Comparison of ENCODE assay signal across 18 cellular contexts in genomic region chr2:12549641-12550040, GRCh38.
DNase-seq lines count a peak whose midpoint lies in the region; ATAC-seq, FAIRE-seq and TF ChIP-seq lines count a peak whose summit lies in the region.
"Had no signal": no experiment of that assay in that cellular context is flagged by ENCODE, and none has a peak within 500 bp of the region (broad histone marks: within the 10 kb centered on the region; RNA-seq: fewer than 3 reads in every experiment).

No MANE protein-coding gene starts in this region.

- no peaks in the 10 kb centered on the region for H3K27me3 ChIP-seq in DND-41 (ENCODE audit: insufficient read depth, low read length, poor library complexity)
- H3K27me3 ChIP-seq in PC-3 (ENCODE audit: low read length) = no peaks in the 10 kb centered on the region
- no peaks in the 10 kb centered on the region for H3K27me3 ChIP-seq in gastroesophageal sphincter
- no peaks in the 10 kb centered on the region for H3K27me3 ChIP-seq in ovary
- H3K27me3 ChIP-seq: esophagus squamous epithelium had no signal

- H3K4me1 ChIP-seq in DND-41 (ENCODE audit: insufficient read depth, low read length) = 0 out of 2 replicates have a peak, but pooled peaks cover under 1% of the 10 kb centered on the region
- peaks cover 15% of the 10 kb centered on the region for H3K4me1 ChIP-seq in PC-3 (ENCODE audit: insufficient read depth, low read length)
- no peaks in the 10 kb centered on the region for H3K4me1 ChIP-seq in gastroesophageal sphincter
- H3K4me1 ChIP-seq in ovary (ENCODE audit: insufficient read depth) = no peaks in the 10 kb centered on the region

- H3K9me3 ChIP-seq in DND-41 (ENCODE audit: insufficient read depth, low read length, severe bottlenecking) (no peaks in the 10 kb centered on the region), PC-3 (ENCODE audit: low read length) (no peaks in the 10 kb centered on the region), gastroesophageal sphincter (no peaks in the 10 kb centered on the region), ovary (no peaks in the 10 kb centered on the region)
- H3K9me3 ChIP-seq: esophagus squamous epithelium had no signal

- TF ChIP-seq POLR2A in gastroesophageal sphincter (IDR thresholded peaks at IDR 0.05) = no peak
- no peak for TF ChIP-seq POLR2A in ovary (IDR thresholded peaks at IDR 0.05)

- no peaks in the 10 kb centered on the region for H4K20me1 ChIP-seq in DND-41 (ENCODE audit: insufficient read depth, low read length)
- H4K20me1 ChIP-seq in PC-3 (ENCODE audit: low read length) = no peaks in the 10 kb centered on the region

- H3F3A ChIP-seq in PC-3 (ENCODE audit: low read length, unreplicated experiment) = no peaks in the 10 kb centered on the region

- CTCF ChIA-PET in PC-3 (lab: Charles Lee) = no interaction called here

- no peak overlapping the region for H3K27ac ChIP-seq in DND-41 (ENCODE audit: low read length)
- peak overlapping the region; percentile 4; the same call in 1 of the 2 replicates for H3K27ac ChIP-seq in PC-3 (ENCODE audit: low read length)
- H3K27ac ChIP-seq in gastroesophageal sphincter = no peak overlapping the region
- H3K27ac ChIP-seq in ovary = no peak overlapping the region
- H3K27ac ChIP-seq: esophagus squamous epithelium had no signal

- H2AFZ ChIP-seq in DND-41 (ENCODE audit: low read depth, low read length) (peak overlapping the region; percentile 46; the same call in 1 of the 2 replicates), PC-3 (ENCODE audit: low read length) (no peak overlapping the region)

- intact Hi-C loops in PC-3 (cut with micrococcal nuclease) = no loop called here
- intact Hi-C loops in ovary (cut with DNase I) = no loop called here

- TF ChIP-seq EP300 in gastroesophageal sphincter (IDR thresholded peaks at IDR 0.05) = no peak
- no peak for TF ChIP-seq EP300 in ovary (IDR thresholded peaks at IDR 0.05)

- H3K79me2 ChIP-seq in DND-41 (ENCODE audit: insufficient read depth, low read length) (no peaks in the 10 kb centered on the region), PC-3 (ENCODE audit: low read length) (no peaks in the 10 kb centered on the region)

- H3K36me3 ChIP-seq in DND-41 (ENCODE audit: insufficient read depth, low read length) (no peaks in the 10 kb centered on the region), PC-3 (ENCODE audit: low read depth, low read length) (no peaks in the 10 kb centered on the region), gastroesophageal sphincter (no peaks in the 10 kb centered on the region), ovary (no peaks in the 10 kb centered on the region)
- H3K36me3 ChIP-seq: esophagus squamous epithelium had no signal

- DNase-seq in DND-41 (no peak), PC-3 (peak; percentile 60), dermis blood vessel endothelial cell (peak; percentile 2), renal cortical epithelial cell (ENCODE audit: low read depth) (peak; percentile 93), GM19239 (ENCODE audit: insufficient read length, low spot score) (no peak), ovary (no peak)
- DNase-seq: activated CD4-positive, alpha-beta T cell treated with anti-CD3 and anti-CD28 coated beads, Interleukin-2, amount 50 U/mL, for 1 hour; activated naive CD4-positive, alpha-beta T cell treated with anti-CD3 and anti-CD28 coated beads, Interleukin-2, amount 10 ng/mL, durations not matched to agents 7 days and 5 days; esophagus squamous epithelium; hippocampal formation; NCI-H1092; NCI-H2081 treated with DMSO at 0.1 percent for 48 hours; NCI-H69; stimulated activated naive CD8-positive, alpha-beta T cell treated with anti-CD3 and anti-CD28 coated beads, Interleukin-15, amount 100 ng/mL, for 72 hours had no signal

- H3K9ac ChIP-seq in DND-41 (ENCODE audit: low read depth, low read length) (no peak overlapping the region), PC-3 (ENCODE audit: low read length) (no peak overlapping the region)

- no peaks in the 10 kb centered on the region for H3K9me2 ChIP-seq in PC-3 (replicated peaks; ENCODE audit: low read length)

- POLR2A ChIA-PET in PC-3 (lab: Charles Lee; ENCODE audit: unreplicated experiment) = interaction anchor here (0.7 kb wide), 1 partner anchor 171 kb away, joined by 3 read pairs; no protein-coding TSS in a partner anchor

- ATAC-seq in DND-41 (ENCODE audit: insufficient read depth, low read depth) (no peak), PC-3 (no peak; the same call in 1 of the 2 replicates), HG03520 (IDR thresholded peaks at IDR 0.05; ENCODE audit: unreplicated experiment) (no peak), gastroesophageal sphincter (no peak)
- ATAC-seq: GM12878; stimulated activated naive CD8-positive, alpha-beta T cell treated with anti-CD3 and anti-CD28 coated beads, Interleukin-15, amount 100 ng/mL, for 72 hours had no signal

- H3K4me3 ChIP-seq in DND-41 (ENCODE audit: low read depth in 1 of 2, low read length in 2 of 2) = no peak overlapping the region
- H3K4me3 ChIP-seq in PC-3 (ENCODE audit: low read length) = no peak overlapping the region
- H3K4me3 ChIP-seq in gastroesophageal sphincter = no peak overlapping the region
- H3K4me3 ChIP-seq in ovary = no peak overlapping the region
- H3K4me3 ChIP-seq: esophagus squamous epithelium, GM12878 had no signal

- no TSS peak for BruUV-seq in PC-3 (replicated peaks; lab: Mats Ljungman, UMichigan)

- TF ChIP-seq CTCF in DND-41 (IDR thresholded peaks at IDR 0.05; ENCODE audit: borderline replicate concordance, extremely low read depth, low read length, poor library complexity, severe bottlenecking) = no peak
- TF ChIP-seq CTCF in PC-3 (conservative IDR thresholded peaks at IDR 0.05; ENCODE audit: low read depth, low read length) = no peak
- TF ChIP-seq CTCF in gastroesophageal sphincter (IDR thresholded peaks at IDR 0.05) = no peak
- no peak for TF ChIP-seq CTCF in ovary (IDR thresholded peaks at IDR 0.05)

- 89 to 100% methylated on average over 1 to 2 of the region's 2 CpGs for WGBS in gastroesophageal sphincter (ENCODE audit: low coverage in 1 of 2), 2 donors
- WGBS in ovary, 3 donors = 78 to 83% (median 83%) methylated on average over 2 of the region's 2 CpGs

- no peak overlapping the region for H3K4me2 ChIP-seq in DND-41 (ENCODE audit: insufficient read depth, low read length)
- H3K4me2 ChIP-seq in PC-3 (ENCODE audit: low read length) = no peak overlapping the region

- no peak for FAIRE-seq in GM19239 (lab: Jason Lieb, UNC)
- FAIRE-seq: GM12878, TTC549 had no signal

Comparison
In these comparisons a context has a peak if more than half of its experiments do, and no peak if none do; other contexts are left out.
1. DNase-seq: peak in PC-3 (single experiment), dermis blood vessel endothelial cell (single experiment) and renal cortical epithelial cell (single experiment); none in DND-41 (single experiment), GM19239 (single experiment) and ovary (0 of 5).